Comparison of ENCODE assay signal across 18 cellular contexts in genomic region chr7:66727058-66727457, GRCh38.
"Had no signal": no experiment of that assay in that cellular context is flagged by ENCODE, and none has a peak within 500 bp of the region (broad histone marks: within the 10 kb centered on the region; RNA-seq: fewer than 3 reads in every experiment).

No MANE protein-coding gene starts in this region.

- H3K9me3 ChIP-seq: colonic mucosa had no signal

- DNase-seq: colonic mucosa; dermis blood vessel endothelial cell; effector CD4-positive, alpha-beta T cell; endodermal cell; foreskin keratinocyte; heart left ventricle; hypothalamus; islet precursor cell; mucosa of descending colon; naive thymus-derived CD8-positive, alpha-beta T cell; sigmoid colon; stimulated activated CD4-positive, alpha-beta T cell treated with anti-CD3 and anti-CD28 coated beads, Interleukin-12 subunit alpha, Interleukin-12 subunit beta, amount 100 ng/mL, for 4 hours; stimulated activated naive CD4-positive, alpha-beta T cell; trophoblast cell had no signal

- H3K27ac ChIP-seq: colonic mucosa, esophagus muscularis mucosa, foreskin keratinocyte, heart left ventricle, sigmoid colon had no signal

- H3K4me3 ChIP-seq: colonic mucosa, esophagus muscularis mucosa, heart left ventricle, mucosa of descending colon, sigmoid colon, skin epidermis had no signal

- H3K4me1 ChIP-seq: colonic mucosa, foreskin keratinocyte, heart left ventricle, sigmoid colon had no signal

- H3K27me3 ChIP-seq: colonic mucosa, esophagus muscularis mucosa, foreskin keratinocyte, heart left ventricle, sigmoid colon had no signal

- ATAC-seq: foreskin keratinocyte; heart left ventricle; left lobe of liver; mucosa of descending colon; naive thymus-derived CD8-positive, alpha-beta T cell had no signal

- FAIRE-seq: endothelial cell of umbilical vein had no signal

- H3K36me3 ChIP-seq: colonic mucosa had no signal
